In the genomic region with DNA sequence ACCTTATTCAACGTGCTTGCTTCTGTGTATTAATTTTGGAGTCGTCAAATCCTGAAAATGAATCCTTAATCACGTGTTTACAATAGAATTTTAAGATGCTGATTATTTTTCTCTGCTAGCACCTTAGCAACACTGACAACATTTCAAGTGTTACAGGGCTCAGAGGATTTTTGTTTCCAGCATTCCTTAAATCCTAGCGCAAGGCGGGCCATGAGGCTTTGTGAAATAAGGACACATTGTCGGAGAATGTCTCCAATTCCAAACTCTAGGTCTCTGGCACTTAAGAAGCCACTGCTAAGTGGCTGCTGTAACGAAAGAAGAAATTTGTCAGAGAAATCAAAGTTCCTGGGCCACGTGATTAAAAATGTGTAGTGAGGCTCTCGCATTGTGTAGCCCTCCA, we compare ENCODE assay signal across 35 cellular contexts.
"Had no signal": no experiment of that assay in that cellular context is flagged by ENCODE, and none has a peak within 500 bp of the region (broad histone marks: within the 10 kb centered on the region; RNA-seq: fewer than 3 reads in every experiment).

No MANE protein-coding gene starts in this region.

- H3K27me3 Mint-ChIP-seq: activated B cell treated with CpG ODN at 0.5 μM for 24 hours had no signal

- H3K36me3 ChIP-seq: ascending aorta, breast epithelium, Peyer's patch had no signal

- H3K9me3 Mint-ChIP-seq: activated B cell treated with CpG ODN at 0.5 μM for 24 hours; activated CD8-positive, alpha-beta T cell treated with anti-CD3 and anti-CD28 coated beads for 36 hours; activated naive CD4-positive, alpha-beta T cell treated with anti-CD3 and anti-CD28 coated beads, Interleukin-2, amount 50 U/mL, for 24 hours; activated naive CD8-positive, alpha-beta T cell treated with anti-CD3 and anti-CD28 coated beads, Interleukin-2, amount 10 ng/mL, durations not matched to agents 7 days and 5 days; activated T-cell treated with anti-CD3 and anti-CD28 coated beads, Interleukin-2, amount 50 U/mL, for 72 hours; activated T-helper 17 cell treated with anti-CD3 and anti-CD28 coated beads, Interleukin-2, amount 50 U/mL, for 72 hours had no signal

- H3K27ac Mint-ChIP-seq: activated B cell treated with CpG ODN at 0.5 μM for 24 hours; activated CD8-positive, alpha-beta T cell treated with anti-CD3 and anti-CD28 coated beads for 36 hours; activated naive CD4-positive, alpha-beta T cell treated with anti-CD3 and anti-CD28 coated beads, Interleukin-2, amount 50 U/mL, for 24 hours; activated naive CD8-positive, alpha-beta T cell treated with anti-CD3 and anti-CD28 coated beads, Interleukin-2, amount 10 ng/mL, durations not matched to agents 7 days and 5 days; activated T-cell treated with anti-CD3 and anti-CD28 coated beads, Interleukin-2, amount 50 U/mL, for 72 hours; activated T-helper 17 cell treated with anti-CD3 and anti-CD28 coated beads, Interleukin-2, amount 50 U/mL, for 72 hours had no signal

- H3K27me3 ChIP-seq: ascending aorta, breast epithelium, Peyer's patch had no signal

- H3K9me3 ChIP-seq: ascending aorta, breast epithelium, Peyer's patch had no signal

- H3K4me1 Mint-ChIP-seq: activated B cell treated with CpG ODN at 0.5 μM for 24 hours; activated naive CD4-positive, alpha-beta T cell treated with anti-CD3 and anti-CD28 coated beads, Interleukin-2, amount 50 U/mL, for 24 hours; activated naive CD8-positive, alpha-beta T cell treated with anti-CD3 and anti-CD28 coated beads, Interleukin-2, amount 10 ng/mL, durations not matched to agents 7 days and 5 days; activated T-helper 17 cell treated with anti-CD3 and anti-CD28 coated beads, Interleukin-2, amount 50 U/mL, for 72 hours had no signal

- ATAC-seq: activated CD8-positive, alpha-beta T cell treated with anti-CD3 and anti-CD28 coated beads for 36 hours; activated T-cell treated with anti-CD3 and anti-CD28 coated beads, Interleukin-2, amount 50 U/mL, for 72 hours; activated T-helper 17 cell treated with anti-CD3 and anti-CD28 coated beads, Interleukin-2, amount 50 U/mL, for 72 hours; K562; PC-3 had no signal

- H3K27ac ChIP-seq: ascending aorta, breast epithelium, Peyer's patch, VCaP had no signal

- H3K4me1 ChIP-seq: ascending aorta, breast epithelium, Peyer's patch had no signal

- DNase-seq: activated B cell treated with CpG ODN at 0.5 μM for 24 hours; activated CD4-positive, alpha-beta T cell treated with anti-CD3 and anti-CD28 coated beads for 48 hours; activated CD4-positive, CD25-positive, alpha-beta regulatory T cell treated with anti-CD3 and anti-CD28 coated beads, Interleukin-2, amount 50 U/mL, for 72 hours; activated CD8-positive, alpha-beta T cell treated with anti-CD3 and anti-CD28 coated beads for 36 hours; activated effector memory CD4-positive, alpha-beta T cell treated with anti-CD3 and anti-CD28 coated beads, Interleukin-2, amount 50 U/mL, for 16 hours; activated naive CD4-positive, alpha-beta T cell treated with Interleukin-2 at 50 U/mL for 16 hours; activated naive CD8-positive, alpha-beta T cell treated with anti-CD3 and anti-CD28 coated beads, Interleukin-2, amount 10 ng/mL, durations not matched to agents 7 days and 5 days; activated T-cell treated with anti-CD3 and anti-CD28 coated beads, Interleukin-2, amount 50 U/mL, for 1 hour; activated T-cell treated with anti-CD3 and anti-CD28 coated beads, Interleukin-2, amount 50 U/mL, for 72 hours; amygdala; NCI-H1092 treated with DMSO at 0.1 percent for 48 hours; NCI-H1417; NCI-H146; NCI-H187; NCI-H2029 treated with DMSO at 0.1 percent for 48 hours; NCI-H2107; NCI-H2171; NCI-H2227 treated with DMSO at 0.1 percent for 48 hours; NCI-H446; NCI-H510A treated with DMSO at 0.1 percent for 48 hours; NCI-H526 treated with DMSO at 0.1 percent for 48 hours; NCI-H774; PC-3; Peyer's patch; RPMI8226; SW 1271; T-helper 1 cell; T-helper 2 cell; T-helper 9 cell had no signal

- H3K36me3 Mint-ChIP-seq: activated naive CD4-positive, alpha-beta T cell treated with anti-CD3 and anti-CD28 coated beads, Interleukin-2, amount 50 U/mL, for 24 hours; activated naive CD8-positive, alpha-beta T cell treated with anti-CD3 and anti-CD28 coated beads, Interleukin-2, amount 10 ng/mL, durations not matched to agents 7 days and 5 days had no signal

- H3K4me3 ChIP-seq: ascending aorta, breast epithelium, K562, Peyer's patch had no signal

- H3K4me3 Mint-ChIP-seq: activated B cell treated with CpG ODN at 0.5 μM for 24 hours; activated CD8-positive, alpha-beta T cell treated with anti-CD3 and anti-CD28 coated beads for 36 hours; activated naive CD4-positive, alpha-beta T cell treated with anti-CD3 and anti-CD28 coated beads, Interleukin-2, amount 50 U/mL, for 24 hours; activated naive CD8-positive, alpha-beta T cell treated with anti-CD3 and anti-CD28 coated beads, Interleukin-2, amount 10 ng/mL, durations not matched to agents 7 days and 5 days; activated T-cell treated with anti-CD3 and anti-CD28 coated beads, Interleukin-2, amount 50 U/mL, for 72 hours; activated T-helper 17 cell treated with anti-CD3 and anti-CD28 coated beads, Interleukin-2, amount 50 U/mL, for 72 hours had no signal
